Comparison of ENCODE assay signal across 8 cellular contexts in the genomic region with DNA sequence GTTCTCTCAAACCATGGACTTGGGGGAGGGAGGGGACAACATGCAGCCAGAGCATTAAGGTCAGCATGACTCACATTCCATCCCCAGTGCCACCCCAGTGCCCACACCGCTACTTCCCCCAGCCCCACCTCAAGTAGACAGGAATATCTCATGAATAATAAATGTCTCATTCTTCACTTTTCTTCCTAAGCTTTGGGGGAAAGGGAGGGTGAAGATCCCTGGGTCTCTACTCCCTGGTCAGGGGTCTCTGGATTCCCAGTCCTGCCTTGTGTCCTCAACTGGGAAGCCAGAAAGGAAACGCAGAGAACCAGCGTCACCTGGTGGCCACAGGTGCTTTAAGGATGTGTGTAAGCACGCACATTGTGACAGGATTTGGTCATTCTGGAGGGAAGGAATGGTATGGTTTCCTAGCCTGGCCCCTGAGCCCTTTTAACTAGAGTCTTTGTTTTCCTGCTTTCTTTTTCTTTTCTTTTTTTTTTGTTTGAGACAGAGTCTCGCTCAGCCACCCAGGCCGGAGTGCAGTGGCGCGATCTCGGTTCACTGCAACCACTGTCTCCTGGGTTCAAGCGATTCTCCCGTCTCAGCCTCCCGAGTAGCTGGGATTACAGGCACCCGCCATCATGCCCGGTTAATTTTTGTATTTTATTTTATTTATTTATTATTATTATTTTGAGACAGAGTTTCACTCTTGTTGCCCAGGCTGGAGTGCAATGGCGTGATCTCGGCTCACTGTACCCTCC.
A peak's percentile ranks its signal among the peaks of the same experiment; 100 is the strongest.
DNase-seq lines count a peak whose midpoint lies in the region; ATAC-seq lines count a peak whose summit lies in the region.

No MANE protein-coding gene starts in this region.

- H3K9ac ChIP-seq in SK-N-MC (ENCODE audit: insufficient read length): no peak overlapping the region

- H3K36me3 ChIP-seq in SK-N-MC (ENCODE audit: insufficient read depth, low read length): no peaks in the 10 kb centered on the region

- no peak overlapping the region for H3K4me3 ChIP-seq in SK-N-MC

- no peaks in the 10 kb centered on the region for H3K9me3 ChIP-seq in SK-N-MC (ENCODE audit: low read depth, low read length)

- peak; percentile 77 for DNase-seq in EH (ENCODE audit: low read depth)
- DNase-seq in MV-4-11 (lab: John Stamatoyannopoulos, UW): peak; percentile 43
- DNase-seq in SK-N-MC (ENCODE audit: low read depth, low spot score): peak; percentile 61
- peak; percentile 92 for DNase-seq in astrocyte of the hippocampus (ENCODE audit: low read depth, low spot score)
- DNase-seq in iPS DF 4.7 (ENCODE audit: extremely low read depth, low spot score): peak; percentile 91
- DNase-seq in stimulated activated CD4-positive, alpha-beta T cell treated with anti-CD3 and anti-CD28 coated beads, Interleukin-12 subunit alpha, Interleukin-12 subunit beta, amount 100 ng/mL, for 24 hours (ENCODE audit: low read depth in 2 of 2): peak; percentile 33 to 55
- no peak for DNase-seq in 8988T

- H3K27ac ChIP-seq in SK-N-MC: no peak overlapping the region; the same call in 1 of the 2 replicates

- no peak for ATAC-seq in GM21529 (IDR thresholded peaks at IDR 0.05; ENCODE audit: unreplicated experiment)
